Comparison of ENCODE assay signal across 12 cellular contexts in the genomic region with DNA sequence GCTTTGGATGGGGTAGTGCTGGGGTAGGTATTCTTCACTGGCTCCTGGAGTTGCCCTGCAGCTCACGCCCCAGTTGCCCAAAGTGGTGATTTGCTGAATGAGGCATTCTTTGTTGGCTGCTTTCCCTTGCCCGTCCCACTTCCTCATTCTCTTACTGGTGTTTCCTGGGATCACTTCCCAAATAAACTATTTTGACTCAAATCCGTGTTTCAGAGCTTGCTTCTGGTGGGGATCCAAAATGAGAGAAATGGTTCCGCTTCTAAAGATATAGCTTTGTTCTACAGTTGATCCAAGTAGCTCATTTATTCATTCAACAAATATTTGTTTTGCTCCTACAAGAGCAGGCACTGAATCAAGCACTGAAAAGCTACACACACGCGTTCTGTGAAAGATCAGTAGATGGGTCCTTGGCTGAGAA.
DNase-seq lines count a peak whose midpoint lies in the region.
"Had no signal": no experiment of that assay in that cellular context is flagged by ENCODE, and none has a peak within 500 bp of the region (broad histone marks: within the 10 kb centered on the region; RNA-seq: fewer than 3 reads in every experiment).

No MANE protein-coding gene starts in this region.

- DNase-seq in DMS53 treated with DMSO at 0.1 percent for 48 hours (lab: John Stamatoyannopoulos, UW; ENCODE audit: unreplicated experiment) (peak; percentile 34), anterior cingulate cortex (lab: John Stamatoyannopoulos, UW) (peak in 47 of 58 donors; percentile 5 to 82 (median 39)), globus pallidus (ENCODE audit: low spot score) (peak; percentile 63), pons (ENCODE audit: low spot score) (peak; percentile 78), GM19238 (ENCODE audit: insufficient read length, low spot score) (no peak), DMS153 treated with DMSO at 0.1 percent for 48 hours (lab: John Stamatoyannopoulos, UW; ENCODE audit: unreplicated experiment) (no peak), hepatic stellate cell (ENCODE audit: low spot score) (no peak)
- DNase-seq in activated CD4-positive, alpha-beta T cell treated with anti-CD3 and anti-CD28 coated beads for 1 hour, result no peak
- DNase-seq: activated T-cell treated with anti-CD3 and anti-CD28 coated beads, Interleukin-2, amount 50 U/mL, for 48 hours; CD4-positive, CD25-positive, alpha-beta regulatory T cell; effector CD4-positive, alpha-beta T cell; stimulated activated naive B cell treated with anti-CD40 and anti-IgM and Interleukin-4, amounts not matched to agents 10 μg/mL and 1 μg/mL and 100 μg/mL, for 72 hours had no signal

Comparison
In these comparisons a context has a peak if more than half of its experiments do, and no peak if none do; other contexts are left out.
1. DNase-seq: peak in DMS53 treated with DMSO at 0.1 percent for 48 hours (single experiment), anterior cingulate cortex (47 of 58), globus pallidus (single experiment) and pons (single experiment); none in activated CD4-positive, alpha-beta T cell treated with anti-CD3 and anti-CD28 coated beads for 1 hour (single experiment), GM19238 (single experiment), DMS153 treated with DMSO at 0.1 percent for 48 hours (single experiment) and hepatic stellate cell (single experiment).